ENCODE assay signal across 24 cellular contexts in the genomic region with DNA sequence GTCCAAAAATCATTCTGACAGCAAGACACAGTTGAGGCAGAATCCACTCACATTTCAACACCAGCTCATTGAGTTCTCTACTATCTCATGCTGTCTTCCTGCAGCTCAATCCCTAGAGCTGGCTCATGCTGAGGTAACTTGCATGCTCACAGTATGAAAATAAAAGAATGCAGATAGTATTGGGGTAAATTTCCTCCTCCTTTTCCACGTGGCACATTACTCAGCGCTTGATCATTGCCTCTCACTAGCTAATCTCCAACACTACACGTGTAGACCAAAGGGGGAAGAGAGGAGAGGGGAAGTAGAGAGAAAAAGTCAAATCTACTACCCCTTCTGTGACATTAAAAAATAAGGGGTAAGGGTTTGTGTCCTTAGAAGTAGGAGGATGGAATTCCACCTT.
DNase-seq lines count a peak whose midpoint lies in the region; ATAC-seq and TF ChIP-seq lines count a peak whose summit lies in the region.
"Had no signal": no experiment of that assay in that cellular context is flagged by ENCODE, and none has a peak within 500 bp of the region (broad histone marks: within the 10 kb centered on the region; RNA-seq: fewer than 3 reads in every experiment).

No MANE protein-coding gene starts in this region.

- H3K9me2 ChIP-seq in GM23248 (ENCODE audit: insufficient read depth) = no peaks in the 10 kb centered on the region

- H3K9me3 Mint-ChIP-seq in activated T-helper 2 cell treated with anti-CD3 and anti-CD28 coated beads, Interferon-gamma antibody, Interleukin-2, Interleukin-4, amounts not matched to agents 10 μg/mL and 5 μg/mL and 100 μg/mL, durations not matched to agents 14 hours and 24 hours and 36 hours = no peaks in the 10 kb centered on the region
- H3K9me3 Mint-ChIP-seq: T-helper 1 cell treated with Interleukin-12 subunit alpha and Interleukin-12 subunit beta and Interleukin-4 antibody, amounts not matched to agents 30 μg/mL and 1 μg/mL, for 36 hours; type B pancreatic cell had no signal

- H2AFZ ChIP-seq in GM23248 = no peak overlapping the region
- H2AFZ ChIP-seq: neural progenitor cell had no signal

- H3K27me3 Mint-ChIP-seq in activated T-helper 2 cell treated with anti-CD3 and anti-CD28 coated beads, Interferon-gamma antibody, Interleukin-2, Interleukin-4, amounts not matched to agents 10 μg/mL and 5 μg/mL and 100 μg/mL, durations not matched to agents 14 hours and 24 hours and 36 hours (ENCODE audit: low read depth) = peaks cover 10% of the 10 kb centered on the region

- intact Hi-C loops in activated T-helper 2 cell treated with anti-CD3 and anti-CD28 coated beads, Interferon-gamma antibody, Interleukin-2, Interleukin-4, amounts not matched to agents 10 μg/mL and 5 μg/mL and 100 μg/mL, durations not matched to agents 14 hours and 24 hours and 36 hours (cut with micrococcal nuclease) = no loop called here

- H3K9ac ChIP-seq in GM23248 = no peak overlapping the region
- H3K9ac ChIP-seq: BLaER1 treated with 17β-estradiol and CSF1 and Interleukin-3, amounts not matched to agents 10 nM and 100 nM; KMS-11; neural progenitor cell had no signal

- peaks cover 4% of the 10 kb centered on the region for H3K4me1 Mint-ChIP-seq in activated T-helper 2 cell treated with anti-CD3 and anti-CD28 coated beads, Interferon-gamma antibody, Interleukin-2, Interleukin-4, amounts not matched to agents 10 μg/mL and 5 μg/mL and 100 μg/mL, durations not matched to agents 14 hours and 24 hours and 36 hours (ENCODE audit: low read depth)

- H3K9me3 ChIP-seq in GM23248 (ENCODE audit: low read depth) = no peaks in the 10 kb centered on the region
- H3K9me3 ChIP-seq: BLaER1 treated with 17β-estradiol and CSF1 and Interleukin-3, amounts not matched to agents 10 nM and 100 nM; breast epithelium; Caco-2 had no signal

- no peak for TF ChIP-seq CTCF in fibroblast of pulmonary artery (IDR thresholded peaks at IDR 0.05; ENCODE audit: low read length, missing control alignments)

- H3K27ac ChIP-seq in GM23248 = no peak overlapping the region
- H3K27ac ChIP-seq: BLaER1 treated with 17β-estradiol and CSF1 and Interleukin-3, amounts not matched to agents 10 nM and 100 nM; breast epithelium; coronary artery; KMS-11; neural progenitor cell; VCaP had no signal

- no peaks in the 10 kb centered on the region for H3K79me2 ChIP-seq in GM23248 (ENCODE audit: insufficient read depth)

- 0 out of 2 replicates have a peak, but pooled peaks cover 3% of the 10 kb centered on the region for H3K27me3 ChIP-seq in GM23248 (replicated peaks; ENCODE audit: insufficient read depth)
- H3K27me3 ChIP-seq: BLaER1 treated with 17β-estradiol and CSF1 and Interleukin-3, amounts not matched to agents 10 nM and 100 nM; breast epithelium; neural progenitor cell had no signal

- H4K20me1 ChIP-seq in GM23248 (ENCODE audit: insufficient read depth) = no peaks in the 10 kb centered on the region

- H3K4me1 ChIP-seq in GM23248 (ENCODE audit: insufficient read depth) = 0 out of 2 replicates have a peak, but pooled peaks cover 1% of the 10 kb centered on the region
- H3K4me1 ChIP-seq: BLaER1 treated with 17β-estradiol and CSF1 and Interleukin-3, amounts not matched to agents 10 nM and 100 nM; breast epithelium; Caco-2; neural progenitor cell had no signal

- ATAC-seq in GM19397 (IDR thresholded peaks at IDR 0.05; ENCODE audit: unreplicated experiment) = no peak
- ATAC-seq: sciatic nerve had no signal

- no peaks in the 10 kb centered on the region for H3K36me3 ChIP-seq in GM23248 (ENCODE audit: low read depth)
- H3K36me3 ChIP-seq: breast epithelium, neural progenitor cell had no signal

- 35% methylated on average over 3 of the region's 3 CpGs for WGBS in GM23248 (ENCODE audit: low coverage in 1 of 2, low lambda C conversion rate in 2 of 2, missing lambda C conversion rate in 2 of 2), 2 experiments

- no peaks in the 10 kb centered on the region for H3F3A ChIP-seq in GM23248 (ENCODE audit: insufficient read depth)

- DNase-seq in A172 (ENCODE audit: low spot score) (peak; percentile 55), GM23248 (peak; percentile 48), RKO (ENCODE audit: low spot score) (peak; percentile 51), fibroblast of pulmonary artery (ENCODE audit: low read depth) (peak; percentile 45), DMS53 treated with DMSO at 0.1 percent for 48 hours (lab: John Stamatoyannopoulos, UW; ENCODE audit: unreplicated experiment) (no peak), D341Med (ENCODE audit: low spot score) (no peak)
- no peak for DNase-seq in activated T-helper 2 cell treated with anti-CD3 and anti-CD28 coated beads, Interferon-gamma antibody, Interleukin-2, Interleukin-4, amounts not matched to agents 10 μg/mL and 5 μg/mL and 100 μg/mL, durations not matched to agents 14 hours and 24 hours and 36 hours (ENCODE audit: low spot score)
- DNase-seq: activated CD8-positive, alpha-beta memory T cell treated with anti-CD3 and anti-CD28 coated beads, Interleukin-2, amount 50 U/mL, for 48 hours; activated effector memory CD4-positive, alpha-beta T cell treated with Interleukin-2 at 50 U/mL for 16 hours; Caco-2; NCI-H1092 treated with DMSO at 0.1 percent for 48 hours; NCI-H2081; NCI-H510A; stimulated activated CD8-positive, alpha-beta memory T cell treated with anti-CD3 and anti-CD28 coated beads, Interleukin-4, amount 100 ng/mL, for 48 hours had no signal

- no peak overlapping the region for H3K4me3 Mint-ChIP-seq in activated T-helper 2 cell treated with anti-CD3 and anti-CD28 coated beads, Interferon-gamma antibody, Interleukin-2, Interleukin-4, amounts not matched to agents 10 μg/mL and 5 μg/mL and 100 μg/mL, durations not matched to agents 14 hours and 24 hours and 36 hours (ENCODE audit: low read depth)
- H3K4me3 Mint-ChIP-seq: neural progenitor cell; T-helper 1 cell treated with Interleukin-12 subunit alpha and Interleukin-12 subunit beta and Interleukin-4 antibody, amounts not matched to agents 30 μg/mL and 1 μg/mL, for 36 hours; type B pancreatic cell had no signal

- H3K4me3 ChIP-seq in GM23248 (no peak overlapping the region), fibroblast of pulmonary artery (replicated peaks; ENCODE audit: low read depth, low read length) (no peak overlapping the region)
- H3K4me3 ChIP-seq: BLaER1 treated with 17β-estradiol and CSF1 and Interleukin-3, amounts not matched to agents 10 nM and 100 nM; breast epithelium; coronary artery; neural progenitor cell had no signal

- in situ Hi-C loops in GM23248 (cut with MboI) = no loop called here

- no peak overlapping the region for H3K4me2 ChIP-seq in GM23248 (ENCODE audit: unreplicated experiment)
- H3K4me2 ChIP-seq: BLaER1 treated with 17β-estradiol and CSF1 and Interleukin-3, amounts not matched to agents 10 nM and 100 nM; KMS-11; neural progenitor cell had no signal

- no peaks in the 10 kb centered on the region for H3K36me3 Mint-ChIP-seq in activated T-helper 2 cell treated with anti-CD3 and anti-CD28 coated beads, Interferon-gamma antibody, Interleukin-2, Interleukin-4, amounts not matched to agents 10 μg/mL and 5 μg/mL and 100 μg/mL, durations not matched to agents 14 hours and 24 hours and 36 hours (ENCODE audit: low read depth)
- H3K36me3 Mint-ChIP-seq: type B pancreatic cell had no signal

- H3K27ac Mint-ChIP-seq in activated T-helper 2 cell treated with anti-CD3 and anti-CD28 coated beads, Interferon-gamma antibody, Interleukin-2, Interleukin-4, amounts not matched to agents 10 μg/mL and 5 μg/mL and 100 μg/mL, durations not matched to agents 14 hours and 24 hours and 36 hours = no peak overlapping the region
- H3K27ac Mint-ChIP-seq: neural progenitor cell; T-helper 1 cell treated with Interleukin-12 subunit alpha and Interleukin-12 subunit beta and Interleukin-4 antibody, amounts not matched to agents 30 μg/mL and 1 μg/mL, for 36 hours; type B pancreatic cell had no signal

Comparison
In these comparisons a context has a peak if more than half of its experiments do, and no peak if none do; other contexts are left out.
1. DNase-seq: peak in A172 (single experiment), GM23248 (single experiment), RKO (single experiment) and fibroblast of pulmonary artery (single experiment); none in DMS53 treated with DMSO at 0.1 percent for 48 hours (single experiment), D341Med (single experiment) and activated T-helper 2 cell treated with anti-CD3 and anti-CD28 coated beads, Interferon-gamma antibody, Interleukin-2, Interleukin-4, amounts not matched to agents 10 μg/mL and 5 μg/mL and 100 μg/mL, durations not matched to agents 14 hours and 24 hours and 36 hours (single experiment).